8 cellular contexts compared by ENCODE assay signal in the genomic region with DNA sequence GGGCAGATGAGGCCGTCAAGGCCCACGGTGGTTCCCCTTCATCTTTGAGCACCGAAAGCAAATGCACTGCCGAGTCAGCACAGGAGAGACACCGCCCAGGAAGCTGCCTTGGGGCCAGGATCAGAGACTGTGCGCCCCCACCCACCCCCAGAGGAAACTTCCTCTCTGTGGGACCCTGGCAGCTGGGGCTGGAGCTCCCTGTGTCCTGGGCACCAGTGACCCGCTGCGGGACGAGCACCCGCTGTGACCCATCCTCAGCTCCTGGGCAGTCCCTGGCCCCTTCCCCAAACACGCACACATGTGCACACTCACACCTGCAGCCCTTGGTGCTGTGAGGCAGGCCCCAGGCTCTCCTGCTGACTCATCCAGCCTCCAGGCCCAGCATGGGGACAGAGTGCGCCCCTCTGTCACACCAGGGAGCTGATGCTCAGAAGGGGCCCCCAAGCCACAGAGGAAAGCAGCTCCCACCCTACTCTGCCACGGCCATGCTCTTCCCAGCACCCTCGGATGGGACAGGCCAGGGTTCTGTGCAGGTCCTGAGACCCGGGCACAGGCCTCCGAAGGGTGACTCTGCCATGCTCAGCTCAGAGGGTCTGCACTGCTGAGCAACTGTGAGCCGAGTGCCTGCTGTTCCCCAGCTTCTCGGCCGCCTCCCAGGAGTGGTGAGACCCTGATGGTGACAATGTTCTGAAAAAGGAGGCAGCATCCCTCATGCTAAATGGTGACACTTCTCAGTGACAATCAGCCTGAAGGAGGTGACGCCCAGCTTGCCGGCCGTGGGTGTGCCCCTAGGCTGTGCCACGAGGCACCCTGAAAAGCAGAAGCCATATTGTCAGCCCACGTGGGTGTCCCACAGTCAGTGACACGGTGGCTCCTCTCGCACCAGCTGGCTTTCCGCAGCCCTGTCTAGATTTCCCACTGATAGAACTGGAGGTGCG. TPM values are rescaled to one million over a fixed set of nuclear protein-coding genes. Genes with fewer than 3 reads are reported as not detected.
A peak's percentile ranks its signal among the peaks of the same experiment; 100 is the strongest.
DNase-seq lines count a peak whose midpoint lies in the region; TF ChIP-seq lines count a peak whose summit lies in the region.

No MANE protein-coding gene starts in this region.

- peak overlapping the region in 3 of 5 donors; percentile 32 to 88 (median 62) for H3K9ac ChIP-seq in subcutaneous abdominal adipose tissue (ENCODE audit: low read length in 5 of 5)

- no peaks in the 10 kb centered on the region for H3K36me3 ChIP-seq in hepatocyte (replicated peaks; ENCODE audit: insufficient read depth, low read depth)
- no peaks in the 10 kb centered on the region for H3K36me3 ChIP-seq in subcutaneous abdominal adipose tissue (ENCODE audit: control insufficient read depth in 5 of 5, insufficient read depth in 5 of 5, low read length in 5 of 5)

- no peak overlapping the region for H2AFZ ChIP-seq in hepatocyte

- 89% methylated on average over 28 of the region's 28 CpGs for WGBS in hepatocyte (ENCODE audit: low lambda C conversion rate, missing lambda C conversion rate)

- no peak overlapping the region for H3K27ac ChIP-seq in hepatocyte
- H3K27ac ChIP-seq in subcutaneous abdominal adipose tissue (ENCODE audit: low read depth, low read length): peak overlapping the region; percentile 99

- DNase-seq in ELR (ENCODE audit: low read depth) (peak; percentile 54), KBM-7 (peak; percentile 31), activated T-cell treated with anti-CD3 and anti-CD28 coated beads for 48 hours (ENCODE audit: low read depth) (peak; percentile 69), hepatocyte (ENCODE audit: low spot score) (no peak), NCI-H146 treated with DMSO at 0.1 percent for 48 hours (lab: John Stamatoyannopoulos, UW; ENCODE audit: unreplicated experiment) (no peak), DMS79 (lab: John Stamatoyannopoulos, UW) (no peak), COLO668 (lab: John Stamatoyannopoulos, UW; ENCODE audit: unreplicated experiment) (no peak)

- H3K27me3 ChIP-seq in hepatocyte (no peaks in the 10 kb centered on the region), subcutaneous abdominal adipose tissue (ENCODE audit: control insufficient read depth in 5 of 5, insufficient read depth in 4 of 5, low read length in 5 of 5) (no peaks in the 10 kb centered on the region)

- H4K20me1 ChIP-seq in hepatocyte (ENCODE audit: insufficient read depth, poor library complexity, severe bottlenecking): peaks cover 15% of the 10 kb centered on the region

- peak overlapping the region; percentile 29 for H3K4me2 ChIP-seq in hepatocyte

- peaks cover 72% of the 10 kb centered on the region for H3K79me2 ChIP-seq in hepatocyte

- TF ChIP-seq CTCF in hepatocyte (IDR thresholded peaks at IDR 0.05; ENCODE audit: poor library complexity): no peak

- H3K9me2 ChIP-seq in hepatocyte (replicated peaks; ENCODE audit: insufficient read depth): no peaks in the 10 kb centered on the region

- H3K4me3 ChIP-seq in hepatocyte (no peak overlapping the region), subcutaneous abdominal adipose tissue (ENCODE audit: low read depth in 1 of 5, low read length in 5 of 5) (peak overlapping the region in 2 of 5 donors; percentile 22 to 23)

- in situ Hi-C loops in KBM-7 (cut with MboI; ENCODE audit: low pct_unique_long_range_greater_than_20kb, low sequenced_read_pairs): no loop called here

- H3K9me3 ChIP-seq in hepatocyte (ENCODE audit: low read depth): no peaks in the 10 kb centered on the region
- no peaks in the 10 kb centered on the region for H3K9me3 ChIP-seq in subcutaneous abdominal adipose tissue (ENCODE audit: control insufficient read depth in 5 of 5, low read length in 5 of 5)

- H3K4me1 ChIP-seq in hepatocyte (ENCODE audit: insufficient read depth) (peaks cover 45% of the 10 kb centered on the region), subcutaneous abdominal adipose tissue (ENCODE audit: control insufficient read depth in 5 of 5, insufficient read depth in 5 of 5, low read length in 5 of 5) (peaks cover 9 to 85% (median 79%) of the 10 kb centered on the region in 5 donors)

RNA-seq across cellular contexts. Expression of gene PIEZO1, which starts 3.6 kb away (rescaled TPM):
- total RNA-seq in hepatocyte: 47.0 and 77.0 TPM in 2 replicates
- polyA plus RNA-seq in hepatocyte: 70.6 and 87.9 TPM in 2 replicates

RNA-seq across cellular contexts. Expression of gene CDT1, which starts 22.2 kb away (rescaled TPM):
- 5.2 and 6.9 TPM in 2 replicates for total RNA-seq in hepatocyte
- polyA plus RNA-seq in hepatocyte: 5.1 and 6.8 TPM in 2 replicates

RNA-seq across cellular contexts. Expression of gene APRT, which starts 30.3 kb away (rescaled TPM):
- 101 and 119 TPM in 2 replicates for total RNA-seq in hepatocyte
- 237 and 273 TPM in 2 replicates for polyA plus RNA-seq in hepatocyte

Comparison
In these comparisons a context has a peak if more than half of its experiments do, and no peak if none do; other contexts are left out.
1. DNase-seq: peak in ELR (single experiment), KBM-7 (single experiment) and activated T-cell treated with anti-CD3 and anti-CD28 coated beads for 48 hours (single experiment); none in hepatocyte (single experiment), NCI-H146 treated with DMSO at 0.1 percent for 48 hours (single experiment), DMS79 (single experiment) and COLO668 (single experiment).